In the genomic region with DNA sequence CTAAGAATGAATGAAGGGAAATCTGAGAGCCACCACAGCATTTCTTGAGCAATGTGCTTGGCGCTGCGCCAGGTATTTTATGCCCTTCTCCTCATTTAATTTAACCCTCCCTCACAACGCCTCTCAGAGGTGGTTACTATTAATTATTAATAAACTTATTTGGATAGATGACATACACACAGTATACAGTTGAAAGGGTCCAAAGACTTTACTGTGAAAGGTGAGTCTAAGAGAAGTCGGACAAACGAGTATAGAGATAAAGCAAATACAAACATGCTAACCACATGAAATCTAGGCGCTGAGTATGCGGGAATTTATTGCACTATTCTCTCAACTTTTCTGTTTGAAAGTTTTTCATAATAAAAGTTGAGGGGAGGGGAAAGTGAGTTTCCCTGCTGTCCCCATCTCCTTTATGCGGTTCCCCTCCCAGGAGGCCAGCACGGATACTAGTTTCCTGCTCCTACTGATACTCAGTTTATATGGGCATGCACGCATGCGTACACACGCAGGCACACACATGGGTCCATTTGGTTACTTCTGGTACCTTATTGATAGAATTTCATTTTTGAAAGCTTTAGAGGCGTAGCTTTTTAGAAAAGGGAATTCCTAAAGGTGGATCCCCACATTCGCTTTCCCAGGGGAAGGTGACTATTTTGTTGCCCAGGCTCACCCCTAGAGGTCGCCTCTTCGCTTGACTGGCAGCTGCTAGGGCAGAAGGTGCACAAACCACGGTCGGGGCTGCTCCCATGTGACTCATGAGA, we compare ENCODE assay signal across 8 cellular contexts. TPM values are rescaled to one million over a fixed set of nuclear protein-coding genes. Genes with fewer than 3 reads are reported as not detected.
A peak's percentile ranks its signal among the peaks of the same experiment; 100 is the strongest.
DNase-seq lines count a peak whose midpoint lies in the region; ATAC-seq and TF ChIP-seq lines count a peak whose summit lies in the region.

No MANE protein-coding gene starts in this region.

- no peak overlapping the region for H3K27ac Mint-ChIP-seq in activated CD8-positive, alpha-beta T cell treated with anti-CD3 and anti-CD28 coated beads for 36 hours

- H2BK5ac ChIP-seq in mesenchymal stem cell (ENCODE audit: low read depth, low read length, poor library complexity, severe bottlenecking): no peak overlapping the region

- no peak overlapping the region for H3K23ac ChIP-seq in mesenchymal stem cell (ENCODE audit: low read length in 2 of 2)

- H3K14ac ChIP-seq in mesenchymal stem cell (ENCODE audit: low read length in 2 of 2): no peak overlapping the region

- no peaks in the 10 kb centered on the region for H3K79me1 ChIP-seq in mesenchymal stem cell (replicated peaks; ENCODE audit: low read length, poor library complexity, severe bottlenecking)

- CTCF ChIA-PET in AG04449 (lab: Yijun Ruan, JAX): interaction anchor here (0.6 to 1.8 kb wide), 26 partner anchors 8 to 157 kb away, joined by 3 to 13 read pairs (median 5); a partner anchor contains a TSS
- CTCF ChIA-PET in activated CD8-positive, alpha-beta T cell treated with anti-CD3 and anti-CD28 coated beads for 36 hours (lab: Charles Lee): interaction anchor here (0.7 to 3.7 kb wide), 17 partner anchors 8 to 167 kb away, joined by 3 to 30 read pairs (median 4); a partner anchor contains a TSS

- H2BK15ac ChIP-seq in mesenchymal stem cell (ENCODE audit: low read depth, poor library complexity, severe bottlenecking): no peak overlapping the region

- H3K9me3 Mint-ChIP-seq in activated CD8-positive, alpha-beta T cell treated with anti-CD3 and anti-CD28 coated beads for 36 hours: no peaks in the 10 kb centered on the region

- no peak overlapping the region for H2BK120ac ChIP-seq in mesenchymal stem cell (ENCODE audit: low read depth, low read length)

- ATAC-seq in GM18511 (IDR thresholded peaks at IDR 0.05; ENCODE audit: unreplicated experiment): peak; percentile 94
- peak; percentile 82 for ATAC-seq in HG03135 (IDR thresholded peaks at IDR 0.05; ENCODE audit: unreplicated experiment)
- peak; percentile 97 for ATAC-seq in activated CD8-positive, alpha-beta T cell treated with anti-CD3 and anti-CD28 coated beads for 36 hours

- H3K36me3 Mint-ChIP-seq in activated CD8-positive, alpha-beta T cell treated with anti-CD3 and anti-CD28 coated beads for 36 hours (ENCODE audit: low read depth): no peaks in the 10 kb centered on the region

- H3K4me1 ChIP-seq in mesenchymal stem cell (ENCODE audit: control insufficient read depth, insufficient read depth, low read depth, low read length): peaks cover 7% of the 10 kb centered on the region

- H2AK5ac ChIP-seq in mesenchymal stem cell (ENCODE audit: low read length, severe bottlenecking): no peak overlapping the region

- H3K4me3 Mint-ChIP-seq in activated CD8-positive, alpha-beta T cell treated with anti-CD3 and anti-CD28 coated beads for 36 hours: peak overlapping the region; percentile 31

- H3K4me3 ChIP-seq in AG04449 (ENCODE audit: low read depth, low read length): no peak overlapping the region
- peak overlapping the region in 1 of 2 experiments; percentile 52 for H3K4me3 ChIP-seq in mesenchymal stem cell (ENCODE audit: insufficient read depth in 1 of 2, low read depth in 1 of 2, low read length in 2 of 2)

- TF ChIP-seq CTCF in AG04449 (IDR thresholded peaks at IDR 0.05; ENCODE audit: insufficient read depth, low read length, missing control alignments): peak; percentile 82
- TF ChIP-seq CTCF in activated CD8-positive, alpha-beta T cell treated with anti-CD3 and anti-CD28 coated beads for 36 hours (IDR thresholded peaks at IDR 0.05): peak; percentile 95

- no peaks in the 10 kb centered on the region for H3K27me3 Mint-ChIP-seq in activated CD8-positive, alpha-beta T cell treated with anti-CD3 and anti-CD28 coated beads for 36 hours

- DNase-seq in AG04449 (ENCODE audit: low read depth, low spot score) (peak; percentile 36), NCI-H69 (lab: John Stamatoyannopoulos, UW) (peak; percentile 78), mesenchymal stem cell (peak; percentile 68)
- DNase-seq in activated CD8-positive, alpha-beta T cell treated with anti-CD3 and anti-CD28 coated beads for 36 hours: peak; percentile 90
- peak; percentile 34 for DNase-seq in effector CD4-positive, alpha-beta T cell
- peak; percentile 56 for DNase-seq in stimulated activated CD8-positive, alpha-beta memory T cell treated with anti-CD3 and anti-CD28 coated beads, Interleukin-15, amount 100 ng/mL, for 1 hour (ENCODE audit: low read depth)

- peak overlapping the region; percentile 7 for H3K9ac ChIP-seq in mesenchymal stem cell (ENCODE audit: low read length)

- H3K18ac ChIP-seq in mesenchymal stem cell (ENCODE audit: low read depth in 1 of 2, low read length in 2 of 2): no peak overlapping the region

- POLR2A ChIA-PET in AG04449 (lab: Yijun Ruan, JAX): interaction anchor here (1.1 kb wide), 2 partner anchors 28 to 128 kb away, joined by 4 read pairs; no protein-coding TSS in a partner anchor
- POLR2A ChIA-PET in activated CD8-positive, alpha-beta T cell treated with anti-CD3 and anti-CD28 coated beads for 36 hours (lab: Charles Lee): interaction anchor here (1.0 to 1.5 kb wide), 2 partner anchors 9 to 27 kb away, joined by 3 to 4 read pairs; no protein-coding TSS in a partner anchor

- H3K27ac ChIP-seq in mesenchymal stem cell (ENCODE audit: low read length, poor library complexity, severe bottlenecking): no peak overlapping the region

- no peak overlapping the region for H3K4ac ChIP-seq in mesenchymal stem cell (ENCODE audit: low read depth in 1 of 2, low read length in 2 of 2)

- no peaks in the 10 kb centered on the region for H3K9me3 ChIP-seq in mesenchymal stem cell (ENCODE audit: control insufficient read depth, low read length)

- no peak overlapping the region for H4K91ac ChIP-seq in mesenchymal stem cell (ENCODE audit: low read length)

- no peaks in the 10 kb centered on the region for H3K36me3 ChIP-seq in mesenchymal stem cell (ENCODE audit: control insufficient read depth in 1 of 2, insufficient read depth in 2 of 2, low read depth in 1 of 2, low read length in 2 of 2)

- H4K8ac ChIP-seq in mesenchymal stem cell (ENCODE audit: low read length): no peak overlapping the region

- H2BK12ac ChIP-seq in mesenchymal stem cell (ENCODE audit: low read length in 2 of 2): no peak overlapping the region

- 29% methylated on average over 13 of the region's 18 CpGs for WGBS in mesenchymal stem cell

- no peaks in the 10 kb centered on the region for H3K27me3 ChIP-seq in mesenchymal stem cell (ENCODE audit: control insufficient read depth in 1 of 2, insufficient read depth in 1 of 2, low read length in 2 of 2)

- peak overlapping the region; percentile 43 for H3K4me2 ChIP-seq in mesenchymal stem cell (ENCODE audit: low read length, poor library complexity, severe bottlenecking)

- H2AFZ ChIP-seq in mesenchymal stem cell (ENCODE audit: low read depth, low read length): no peak overlapping the region

- intact Hi-C loops in activated CD8-positive, alpha-beta T cell treated with anti-CD3 and anti-CD28 coated beads for 36 hours (cut with micrococcal nuclease): loop anchor here (2.0 to 5.0 kb wide), 2 partner anchors 34 to 69 kb away; no protein-coding TSS in a partner anchor

- peaks cover 14% of the 10 kb centered on the region for H3K4me1 Mint-ChIP-seq in activated CD8-positive, alpha-beta T cell treated with anti-CD3 and anti-CD28 coated beads for 36 hours (ENCODE audit: low read depth)

RNA-seq across cellular contexts. Expression of a gene that starts 28.5 kb away (rescaled TPM):
- 1 to 10 TPM; 5.6 to 5.8 TPM for total RNA-seq in activated CD8-positive, alpha-beta T cell treated with anti-CD3 and anti-CD28 coated beads for 36 hours
- polyA plus RNA-seq in mesenchymal stem cell (2013, experiment 1 of 2): 5.4 TPM
- 5.7 TPM for polyA plus RNA-seq in mesenchymal stem cell (2013, experiment 2 of 2)

RNA-seq across cellular contexts. Expression of a gene that starts 29.7 kb away (rescaled TPM):
- 10 to 100 TPM; 53.9 to 58.8 TPM for total RNA-seq in activated CD8-positive, alpha-beta T cell treated with anti-CD3 and anti-CD28 coated beads for 36 hours
- polyA plus RNA-seq in mesenchymal stem cell (2013, experiment 1 of 2): 71.9 TPM
- polyA plus RNA-seq in mesenchymal stem cell (2013, experiment 2 of 2): 76.5 TPM

Comparison
In these comparisons a context has a peak if more than half of its experiments do, and no peak if none do; other contexts are left out.
1. DNase-seq: peak in every context shown above with its lines; median percentile 90 in activated CD8-positive, alpha-beta T cell treated with anti-CD3 and anti-CD28 coated beads for 36 hours; 78 in NCI-H69; 68 in mesenchymal stem cell; 56 in stimulated activated CD8-positive, alpha-beta memory T cell treated with anti-CD3 and anti-CD28 coated beads, Interleukin-15, amount 100 ng/mL, for 1 hour; 36 in AG04449; 34 in effector CD4-positive, alpha-beta T cell.